Comparison of ENCODE assay signal across 16 cellular contexts in the genomic region with DNA sequence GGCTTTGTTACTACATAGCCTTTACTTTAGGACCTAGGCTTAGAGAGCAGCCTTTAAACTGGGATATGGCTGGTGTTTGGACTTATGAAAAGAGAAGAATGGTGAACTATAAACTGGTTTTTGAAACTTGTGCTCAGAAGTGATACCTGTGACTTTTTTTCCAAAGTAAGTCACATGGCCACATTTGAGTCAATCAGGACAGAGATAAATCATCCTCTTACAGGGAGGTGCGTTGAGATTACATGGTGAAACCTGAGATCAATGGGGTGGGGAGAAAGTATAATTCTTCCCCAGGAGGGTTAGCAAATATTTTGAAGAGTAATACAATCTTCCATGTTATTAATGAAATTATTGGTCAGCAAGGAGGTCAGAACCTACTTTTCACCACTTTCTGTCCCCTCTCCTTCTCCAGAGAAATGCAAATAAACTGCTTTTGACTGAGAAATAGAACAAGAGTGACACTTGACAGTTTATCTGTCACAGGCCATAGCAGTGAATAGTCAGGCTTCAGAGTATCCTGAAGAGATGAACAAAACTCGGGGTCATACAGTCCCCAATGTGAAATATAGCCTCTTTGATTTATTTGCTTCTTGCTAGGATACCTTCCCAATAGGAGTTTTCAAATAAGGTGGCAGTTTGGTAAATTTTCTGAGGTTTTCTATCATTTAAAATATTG. TPM values are rescaled to one million over a fixed set of nuclear protein-coding genes. Genes with fewer than 3 reads are reported as not detected.
A peak's percentile ranks its signal among the peaks of the same experiment; 100 is the strongest.
DNase-seq lines count a peak whose midpoint lies in the region; ATAC-seq and TF ChIP-seq lines count a peak whose summit lies in the region.
"Had no signal": no experiment of that assay in that cellular context is flagged by ENCODE, and none has a peak within 500 bp of the region (broad histone marks: within the 10 kb centered on the region; RNA-seq: fewer than 3 reads in every experiment).

No MANE protein-coding gene starts in this region.

- peaks cover 0 to 1% of the 10 kb centered on the region in 2 donors for H3K9me3 Mint-ChIP-seq in activated T-cell treated with anti-CD3 and anti-CD28 coated beads, Interleukin-2, amount 50 U/mL, for 72 hours
- H3K9me3 Mint-ChIP-seq in activated T-cell treated with anti-CD3 and anti-CD28 coated beads, Interleukin-2, amount 50 U/mL, for 24 hours, result no peaks in the 10 kb centered on the region
- H3K9me3 Mint-ChIP-seq in activated T-helper 17 cell treated with anti-CD3 and anti-CD28 coated beads, Interleukin-2, amount 50 U/mL, for 72 hours, result no peaks in the 10 kb centered on the region
- H3K9me3 Mint-ChIP-seq: CD8-positive, alpha-beta T cell had no signal

- H3K27ac ChIP-seq in foreskin keratinocyte, result peak overlapping the region; percentile 43
- H3K27ac ChIP-seq: BLaER1, C4-2B, GM23248 had no signal

- H3K36me3 Mint-ChIP-seq in activated T-cell treated with anti-CD3 and anti-CD28 coated beads, Interleukin-2, amount 50 U/mL, for 72 hours (ENCODE audit: insufficient read depth in 2 of 2), result no peaks in the 10 kb centered on the region
- no peaks in the 10 kb centered on the region for H3K36me3 Mint-ChIP-seq in activated T-cell treated with anti-CD3 and anti-CD28 coated beads, Interleukin-2, amount 50 U/mL, for 24 hours (ENCODE audit: low read depth)
- H3K36me3 Mint-ChIP-seq in activated T-helper 17 cell treated with anti-CD3 and anti-CD28 coated beads, Interleukin-2, amount 50 U/mL, for 72 hours (ENCODE audit: low read depth), result no peaks in the 10 kb centered on the region
- H3K36me3 Mint-ChIP-seq: CD4-positive, CD25-positive, alpha-beta regulatory T cell; CD8-positive, alpha-beta T cell had no signal

- H3K9me3 ChIP-seq in BE2C, result no peaks in the 10 kb centered on the region
- H3K9me3 ChIP-seq: BLaER1, Caco-2 had no signal

- H3K36me3 ChIP-seq in BE2C, result no peaks in the 10 kb centered on the region
- H3K36me3 ChIP-seq: BLaER1 had no signal

- DNase-seq in activated T-cell treated with anti-CD3 and anti-CD28 coated beads, Interleukin-2, amount 50 U/mL, for 72 hours, result no peak
- DNase-seq in activated T-cell treated with anti-CD3 and anti-CD28 coated beads, Interleukin-2, amount 50 U/mL, for 24 hours, result no peak
- no peak for DNase-seq in foreskin keratinocyte
- no peak for DNase-seq in BE2C
- DNase-seq: Caco-2; CD4-positive, CD25-positive, alpha-beta regulatory T cell; CD8-positive, alpha-beta T cell; DMS153; DND-41; GM23248; H7; HCEC 1CT had no signal

- H3K4me1 Mint-ChIP-seq in activated T-cell treated with anti-CD3 and anti-CD28 coated beads, Interleukin-2, amount 50 U/mL, for 72 hours (ENCODE audit: low read depth), result peaks cover 11% of the 10 kb centered on the region
- peaks cover 14% of the 10 kb centered on the region for H3K4me1 Mint-ChIP-seq in activated T-cell treated with anti-CD3 and anti-CD28 coated beads, Interleukin-2, amount 50 U/mL, for 24 hours (ENCODE audit: low read depth)
- H3K4me1 Mint-ChIP-seq in activated T-helper 17 cell treated with anti-CD3 and anti-CD28 coated beads, Interleukin-2, amount 50 U/mL, for 72 hours, result no peaks in the 10 kb centered on the region
- H3K4me1 Mint-ChIP-seq: CD4-positive, CD25-positive, alpha-beta regulatory T cell had no signal

- peak; percentile 62 to 79 for ATAC-seq in activated T-cell treated with anti-CD3 and anti-CD28 coated beads, Interleukin-2, amount 50 U/mL, for 72 hours (replicated peaks in 1 of 2)
- peak; percentile 61 for ATAC-seq in activated T-helper 17 cell treated with anti-CD3 and anti-CD28 coated beads, Interleukin-2, amount 50 U/mL, for 72 hours (replicated peaks)
- no peak for ATAC-seq in foreskin keratinocyte
- ATAC-seq in GM21515 (IDR thresholded peaks at IDR 0.05; ENCODE audit: unreplicated experiment), result no peak
- ATAC-seq: CD8-positive, alpha-beta T cell had no signal

- peaks cover 2% of the 10 kb centered on the region for H3K4me1 ChIP-seq in foreskin keratinocyte
- H3K4me1 ChIP-seq in BE2C, result no peaks in the 10 kb centered on the region
- H3K4me1 ChIP-seq: BLaER1 had no signal

- peak overlapping the region in 1 of 2 donors; percentile 2 for H3K4me3 Mint-ChIP-seq in activated T-cell treated with anti-CD3 and anti-CD28 coated beads, Interleukin-2, amount 50 U/mL, for 72 hours
- H3K4me3 Mint-ChIP-seq in activated T-cell treated with anti-CD3 and anti-CD28 coated beads, Interleukin-2, amount 50 U/mL, for 24 hours, result no peak overlapping the region
- no peak overlapping the region for H3K4me3 Mint-ChIP-seq in activated T-helper 17 cell treated with anti-CD3 and anti-CD28 coated beads, Interleukin-2, amount 50 U/mL, for 72 hours
- H3K4me3 Mint-ChIP-seq: CD4-positive, CD25-positive, alpha-beta regulatory T cell; CD8-positive, alpha-beta T cell had no signal

- no peak overlapping the region for H3K4me3 ChIP-seq in BE2C (ENCODE audit: low read depth, low read length)
- H3K4me3 ChIP-seq: BLaER1, GM23248 had no signal

- H3K27me3 Mint-ChIP-seq in activated T-cell treated with anti-CD3 and anti-CD28 coated beads, Interleukin-2, amount 50 U/mL, for 72 hours (ENCODE audit: low read depth), result no peaks in the 10 kb centered on the region
- no peaks in the 10 kb centered on the region for H3K27me3 Mint-ChIP-seq in activated T-cell treated with anti-CD3 and anti-CD28 coated beads, Interleukin-2, amount 50 U/mL, for 24 hours
- no peaks in the 10 kb centered on the region for H3K27me3 Mint-ChIP-seq in activated T-helper 17 cell treated with anti-CD3 and anti-CD28 coated beads, Interleukin-2, amount 50 U/mL, for 72 hours

- no peaks in the 10 kb centered on the region for H3K27me3 ChIP-seq in foreskin keratinocyte
- H3K27me3 ChIP-seq in BE2C, result peaks cover 23% of the 10 kb centered on the region
- H3K27me3 ChIP-seq: BLaER1 had no signal

- no peak overlapping the region for H3K27ac Mint-ChIP-seq in activated T-cell treated with anti-CD3 and anti-CD28 coated beads, Interleukin-2, amount 50 U/mL, for 72 hours
- H3K27ac Mint-ChIP-seq in activated T-cell treated with anti-CD3 and anti-CD28 coated beads, Interleukin-2, amount 50 U/mL, for 24 hours, result no peak overlapping the region
- no peak overlapping the region for H3K27ac Mint-ChIP-seq in activated T-helper 17 cell treated with anti-CD3 and anti-CD28 coated beads, Interleukin-2, amount 50 U/mL, for 72 hours
- H3K27ac Mint-ChIP-seq: CD4-positive, CD25-positive, alpha-beta regulatory T cell; CD8-positive, alpha-beta T cell had no signal

- no peak for TF ChIP-seq CTCF in foreskin keratinocyte (conservative IDR thresholded peaks at IDR 0.05)
- TF ChIP-seq CTCF in BE2C (IDR thresholded peaks at IDR 0.05; ENCODE audit: low read depth, low read length), result no peak

RNA-seq across cellular contexts. Expression of gene ZNF641, which starts 11.1 kb away (rescaled TPM):
- total RNA-seq in activated T-cell treated with anti-CD3 and anti-CD28 coated beads, Interleukin-2, amount 50 U/mL, for 72 hours, result 10 to 100 TPM; 11.9 to 13.4 TPM
- total RNA-seq in activated T-helper 17 cell treated with anti-CD3 and anti-CD28 coated beads, Interleukin-2, amount 50 U/mL, for 72 hours, result 10 to 100 TPM in 1 of 2 donors, 1 to 10 TPM in 1; 7.6 to 14.9 TPM
- 7.7 and 9.3 TPM in 2 replicates for total RNA-seq in foreskin keratinocyte
- polyA plus RNA-seq in foreskin keratinocyte, result 2.6 and 3.1 TPM in 2 replicates
- polyA plus RNA-seq in BE2C (2012; ENCODE audit: insufficient read depth, insufficient read length, low read depth), result 5.9 TPM

Comparison
In these comparisons a context has a peak if more than half of its experiments do, and no peak if none do; other contexts are left out.
1. ATAC-seq: peak in activated T-cell treated with anti-CD3 and anti-CD28 coated beads, Interleukin-2, amount 50 U/mL, for 72 hours (2 of 2) and activated T-helper 17 cell treated with anti-CD3 and anti-CD28 coated beads, Interleukin-2, amount 50 U/mL, for 72 hours (single experiment); none in foreskin keratinocyte (single experiment) and GM21515 (single experiment).